Comparison of ENCODE assay signal across 8 cellular contexts in the genomic region with DNA sequence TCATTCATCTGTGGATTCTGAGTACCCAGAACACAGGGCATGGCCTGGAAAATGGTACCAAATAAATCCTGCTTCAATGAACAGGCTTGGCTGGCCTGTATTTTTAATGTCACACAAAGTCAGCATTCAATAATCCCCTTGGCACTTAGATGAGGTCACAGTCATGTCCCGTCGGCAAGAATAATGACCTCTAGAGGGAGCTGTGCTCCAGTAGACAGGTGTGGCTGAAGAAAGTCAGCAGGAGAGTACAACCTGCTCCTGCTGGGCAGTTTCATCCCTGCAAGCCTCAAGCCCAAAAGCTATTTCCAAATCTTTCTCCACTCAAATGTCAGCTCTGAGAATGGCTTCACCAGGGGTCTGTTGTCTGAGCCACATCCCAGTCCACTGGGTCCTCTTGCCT.
DNase-seq lines count a peak whose midpoint lies in the region; ATAC-seq and TF ChIP-seq lines count a peak whose summit lies in the region.

No MANE protein-coding gene starts in this region.

- TF ChIP-seq RAD21 in SK-N-SH (IDR thresholded peaks at IDR 0.05; ENCODE audit: low read length): peak; percentile 36; the same call in 1 of the 2 replicates
- TF ChIP-seq RAD21 in HCT116 (IDR thresholded peaks at IDR 0.05; ENCODE audit: low read depth): 0 out of 2 replicates have a peak, but pooled peaks have one; percentile 7

- no peaks in the 10 kb centered on the region for H3F3A ChIP-seq in SK-N-SH (replicated peaks; ENCODE audit: insufficient read depth)

- H3K27me3 ChIP-seq in SK-N-SH (ENCODE audit: insufficient read depth) (no peaks in the 10 kb centered on the region), HCT116 (ENCODE audit: insufficient read depth, low read length) (no peaks in the 10 kb centered on the region)

- no peaks in the 10 kb centered on the region for H4K20me1 ChIP-seq in SK-N-SH (ENCODE audit: insufficient read depth)
- no peaks in the 10 kb centered on the region for H4K20me1 ChIP-seq in HCT116 (ENCODE audit: insufficient read depth)

- POLR2A ChIA-PET in SK-N-SH (lab: Yijun Ruan, JAX): no interaction called here
- POLR2A ChIA-PET in HCT116 (lab: Charles Lee): no interaction called here

- H3K4me2 ChIP-seq in SK-N-SH (no peak overlapping the region), HCT116 (ENCODE audit: low read length) (no peak overlapping the region)

- H3K4me1 ChIP-seq in SK-N-SH (ENCODE audit: control insufficient read depth in 1 of 2, insufficient read depth in 2 of 2, low read depth in 1 of 2, low read length in 1 of 2) (no peaks in the 10 kb centered on the region), HCT116 (ENCODE audit: control insufficient read depth in 1 of 2, insufficient read depth in 2 of 2, low read length in 2 of 2) (no peaks in the 10 kb centered on the region)

- no peak for TF ChIP-seq EP300 in SK-N-SH (IDR thresholded peaks at IDR 0.05; ENCODE audit: borderline replicate concordance in 1 of 2, low read depth in 1 of 2, low read length in 1 of 2)

- TF ChIP-seq CTCF in SK-N-SH (IDR thresholded peaks at IDR 0.05) (peak; percentile 36), HCT116 (IDR thresholded peaks at IDR 0.05 in 2 of 3, conservative IDR thresholded peaks at IDR 0.05 in 1 of 3; ENCODE audit: borderline replicate concordance in 1 of 3, insufficient read depth in 1 of 3, low read depth in 2 of 3, low read length in 2 of 3) (0 out of 6 replicates have a peak, but pooled peaks of 1 of the 3 experiments have one; percentile 22)

- intact Hi-C loops in HCT116 (cut with micrococcal nuclease): no loop called here

- H2AFZ ChIP-seq in SK-N-SH (ENCODE audit: low read depth): no peak overlapping the region
- H2AFZ ChIP-seq in HCT116 (ENCODE audit: low read depth, low read length, poor library complexity, severe bottlenecking): no peak overlapping the region

- no peak for ATAC-seq in SK-N-SH treated with all-trans-retinoic acid at 6 μM for 48 hours
- ATAC-seq in HCT116: no peak
- no peak for ATAC-seq in HG02571 (IDR thresholded peaks at IDR 0.05; ENCODE audit: unreplicated experiment)

- 0% methylated on average over 2 of the region's 2 CpGs for WGBS in SK-N-SH (ENCODE audit: low lambda C conversion rate)

- CTCF ChIA-PET in SK-N-SH (lab: Yijun Ruan, JAX): interaction anchor here (1.1 to 2.0 kb wide), 2 partner anchors 11 to 12 kb away, joined by 3 to 4 read pairs; no protein-coding TSS in a partner anchor
- CTCF ChIA-PET in HCT116 (lab: Charles Lee): no interaction called here

- H3K79me2 ChIP-seq in SK-N-SH (ENCODE audit: insufficient read depth): no peaks in the 10 kb centered on the region
- no peaks in the 10 kb centered on the region for H3K79me2 ChIP-seq in HCT116 (ENCODE audit: insufficient read depth, low read length)

- H3K9ac ChIP-seq in SK-N-SH: no peak overlapping the region
- H3K9ac ChIP-seq in HCT116 (ENCODE audit: low read length): no peak overlapping the region

- H3K36me3 ChIP-seq in SK-N-SH (replicated peaks in 1 of 2; ENCODE audit: control insufficient read depth in 1 of 2, insufficient read depth in 2 of 2, low read length in 1 of 2) (no peaks in the 10 kb centered on the region), HCT116 (ENCODE audit: control insufficient read depth in 1 of 2, insufficient read depth in 2 of 2, low read length in 2 of 2) (no peaks in the 10 kb centered on the region)

- BruUV-seq in HCT116 (replicated peaks; lab: Mats Ljungman, UMichigan): no TSS peak

- no peak overlapping the region for H3K27ac ChIP-seq in SK-N-SH (ENCODE audit: low read depth in 2 of 2, low read length in 1 of 2)
- no peak overlapping the region for H3K27ac ChIP-seq in HCT116 (ENCODE audit: low read depth, low read length)

- H3K9me2 ChIP-seq in SK-N-SH (no peaks in the 10 kb centered on the region), HCT116 (ENCODE audit: insufficient read depth) (no peaks in the 10 kb centered on the region)

- H3K4me3 ChIP-seq in SK-N-SH (ENCODE audit: low read depth in 2 of 2, low read length in 1 of 2): no peak overlapping the region; a peak in 1 of 4 replicates
- H3K4me3 ChIP-seq in HCT116 (replicated peaks in 1 of 2; ENCODE audit: low read depth in 1 of 2, low read length in 2 of 2): no peak overlapping the region

- no peak for TF ChIP-seq POLR2A in HCT116 (IDR thresholded peaks at IDR 0.05; ENCODE audit: borderline replicate concordance, extremely low read depth, insufficient read depth, insufficient read length)

- peak; percentile 2 for DNase-seq in SK-N-SH
- DNase-seq in HCT116 (ENCODE audit: low read depth, low spot score): no peak
- peak; percentile 72 for DNase-seq in NCI-H748 (lab: John Stamatoyannopoulos, UW; ENCODE audit: unreplicated experiment)
- DNase-seq in iPS DF 4.7 (ENCODE audit: extremely low read depth, low spot score): peak; percentile 25
- DNase-seq in cerebellum (ENCODE audit: low spot score): no peak
- DNase-seq in ecto neural progenitor cell (ENCODE audit: low spot score): no peak

- no peaks in the 10 kb centered on the region for H3K9me3 ChIP-seq in SK-N-SH
- H3K9me3 ChIP-seq in HCT116 (ENCODE audit: control insufficient read depth in 1 of 2, insufficient read depth in 1 of 2, low read depth in 1 of 2, low read length in 2 of 2): no peaks in the 10 kb centered on the region

- RAD21 ChIA-PET in HCT116 (lab: Charles Lee; ENCODE audit: low non-redundant PET in 1 of 2, low total read pairs in 2 of 2, uncharacterized antibody in 2 of 2, unreplicated experiment in 2 of 2): no interaction called here

TF ChIP-seq in SK-N-SH, 30 proteins besides CTCF, POLR2A, EP300 and RAD21 (continues in another document):
- TF ChIP-seq, protein P1, sequence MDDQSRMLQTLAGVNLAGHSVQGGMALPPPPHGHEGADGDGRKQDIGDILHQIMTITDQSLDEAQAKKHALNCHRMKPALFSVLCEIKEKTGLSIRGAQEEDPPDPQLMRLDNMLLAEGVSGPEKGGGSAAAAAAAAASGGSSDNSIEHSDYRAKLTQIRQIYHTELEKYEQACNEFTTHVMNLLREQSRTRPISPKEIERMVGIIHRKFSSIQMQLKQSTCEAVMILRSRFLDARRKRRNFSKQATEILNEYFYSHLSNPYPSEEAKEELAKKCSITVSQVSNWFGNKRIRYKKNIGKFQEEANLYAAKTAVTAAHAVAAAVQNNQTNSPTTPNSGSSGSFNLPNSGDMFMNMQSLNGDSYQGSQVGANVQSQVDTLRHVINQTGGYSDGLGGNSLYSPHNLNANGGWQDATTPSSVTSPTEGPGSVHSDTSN (IDR thresholded peaks at IDR 0.05): no peak
- TF ChIP-seq RFX5 (IDR thresholded peaks at IDR 0.05; ENCODE audit: low read length): no peak
- TF ChIP-seq TCF12 (IDR thresholded peaks at IDR 0.05): no peak
- TF ChIP-seq FOXM1 (IDR thresholded peaks at IDR 0.05; ENCODE audit: low read depth): no peak
- TF ChIP-seq GABPA (IDR thresholded peaks at IDR 0.05; ENCODE audit: low read depth): no peak

TF ChIP-seq in SK-N-SH treated with all-trans-retinoic acid at 6 μM for 48 hours, 23 proteins besides CTCF, POLR2A, EP300 and RAD21 (continues in another document):
- TF ChIP-seq, protein P2, sequence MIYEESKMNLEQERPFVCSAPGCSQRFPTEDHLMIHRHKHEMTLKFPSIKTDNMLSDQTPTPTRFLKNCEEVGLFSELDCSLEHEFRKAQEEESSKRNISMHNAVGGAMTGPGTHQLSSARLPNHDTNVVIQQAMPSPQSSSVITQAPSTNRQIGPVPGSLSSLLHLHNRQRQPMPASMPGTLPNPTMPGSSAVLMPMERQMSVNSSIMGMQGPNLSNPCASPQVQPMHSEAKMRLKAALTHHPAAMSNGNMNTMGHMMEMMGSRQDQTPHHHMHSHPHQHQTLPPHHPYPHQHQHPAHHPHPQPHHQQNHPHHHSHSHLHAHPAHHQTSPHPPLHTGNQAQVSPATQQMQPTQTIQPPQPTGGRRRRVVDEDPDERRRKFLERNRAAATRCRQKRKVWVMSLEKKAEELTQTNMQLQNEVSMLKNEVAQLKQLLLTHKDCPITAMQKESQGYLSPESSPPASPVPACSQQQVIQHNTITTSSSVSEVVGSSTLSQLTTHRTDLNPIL (CRISPR knock-in tag; IDR thresholded peaks at IDR 0.05; ENCODE audit: low read depth): no peak

TF ChIP-seq in HCT116, 20 proteins besides CTCF, POLR2A, EP300 and RAD21:
- TF ChIP-seq POLR2AphosphoS5 (IDR thresholded peaks at IDR 0.05; ENCODE audit: low read depth, low read length) (no peak), SP1 (IDR thresholded peaks at IDR 0.05; ENCODE audit: low read depth) (no peak), ZNF274 (IDR thresholded peaks at IDR 0.05; ENCODE audit: low read depth, low read length) (no peak), SRF (IDR thresholded peaks at IDR 0.05; ENCODE audit: low read depth) (no peak), FOSL1 (IDR thresholded peaks at IDR 0.05; ENCODE audit: low read depth) (no peak), ZFX (IDR thresholded peaks at IDR 0.05) (no peak), ELF1 (IDR thresholded peaks at IDR 0.05; ENCODE audit: borderline replicate concordance, low read depth) (no peak), TCF7L2 (IDR thresholded peaks at IDR 0.05; ENCODE audit: borderline replicate concordance, extremely low read depth, insufficient read depth, insufficient read length) (no peak)
- TF ChIP-seq, protein P3, sequence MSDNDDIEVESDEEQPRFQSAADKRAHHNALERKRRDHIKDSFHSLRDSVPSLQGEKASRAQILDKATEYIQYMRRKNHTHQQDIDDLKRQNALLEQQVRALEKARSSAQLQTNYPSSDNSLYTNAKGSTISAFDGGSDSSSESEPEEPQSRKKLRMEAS (IDR thresholded peaks at IDR 0.05): no peak
- TF ChIP-seq, protein P4, sequence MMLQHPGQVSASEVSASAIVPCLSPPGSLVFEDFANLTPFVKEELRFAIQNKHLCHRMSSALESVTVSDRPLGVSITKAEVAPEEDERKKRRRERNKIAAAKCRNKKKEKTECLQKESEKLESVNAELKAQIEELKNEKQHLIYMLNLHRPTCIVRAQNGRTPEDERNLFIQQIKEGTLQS (IDR thresholded peaks at IDR 0.05): no peak
TF ChIP-seq in HCT116: peak in this region for 0.

Comparison
In these comparisons a context has a peak if more than half of its experiments do, and no peak if none do; other contexts are left out.
1. DNase-seq: peak in SK-N-SH (single experiment), NCI-H748 (single experiment) and iPS DF 4.7 (single experiment); none in HCT116 (single experiment), cerebellum (single experiment) and ecto neural progenitor cell (single experiment).